Comparison of ENCODE assay signal across 19 cellular contexts in genomic region chr19:13109361-13110098, GRCh38. TPM values are rescaled to one million over a fixed set of nuclear protein-coding genes. Genes with fewer than 3 reads are reported as not detected.
DNase-seq lines count a peak whose midpoint lies in the region; ATAC-seq and TF ChIP-seq lines count a peak whose summit lies in the region.
"Had no signal": no experiment of that assay in that cellular context is flagged by ENCODE, and none has a peak within 500 bp of the region (broad histone marks: within the 10 kb centered on the region; RNA-seq: fewer than 3 reads in every experiment).

No MANE protein-coding gene starts in this region.

- no peak overlapping the region for H3K14ac ChIP-seq in neuronal stem cell (ENCODE audit: low read length)

- no peak overlapping the region for H3K27ac Mint-ChIP-seq in activated T-helper 17 cell treated with anti-CD3 and anti-CD28 coated beads, Interleukin-2, amount 50 U/mL, for 72 hours
- H3K27ac Mint-ChIP-seq: CD4-positive, alpha-beta memory T cell had no signal

- CTCF ChIA-PET in RWPE1 (lab: Yijun Ruan, JAX): interaction anchor here (1.2 kb wide), 1 partner anchor 14 kb away, joined by 3 read pairs; no protein-coding TSS in a partner anchor

- H3K9me3 Mint-ChIP-seq in activated T-helper 17 cell treated with anti-CD3 and anti-CD28 coated beads, Interleukin-2, amount 50 U/mL, for 72 hours: no peaks in the 10 kb centered on the region
- H3K9me3 Mint-ChIP-seq: CD4-positive, alpha-beta memory T cell had no signal

- no CpG with 5 or more reads among the region's 30 CpGs for WGBS in neuronal stem cell (ENCODE audit: extremely low coverage in 2 of 2, insufficient read length in 2 of 2, insufficient replicate concordance in 1 of 2), 2 donors

- no peak for DNase-seq in RWPE1 (ENCODE audit: low spot score)
- DNase-seq in neuronal stem cell (ENCODE audit: low spot score): no peak
- DNase-seq in Ammon's horn (ENCODE audit: low spot score): no peak
- DNase-seq: CD4-positive, alpha-beta memory T cell; DMS153; GF-D8; GM23248; HCEC 1CT; NCI-H1417 treated with DMSO at 0.1 percent for 48 hours; NCI-H187 treated with DMSO at 0.1 percent for 48 hours; NCI-H226; NCI-H524; NCI-H82; OCI-M1; SHP77 treated with DMSO at 0.1 percent for 48 hours had no signal

- peak overlapping the region; percentile 60 for H3K9ac ChIP-seq in neuronal stem cell (ENCODE audit: low read depth, low read length, poor library complexity)
- H3K9ac ChIP-seq: BLaER1, GM23248 had no signal

- no peak overlapping the region for H4K91ac ChIP-seq in neuronal stem cell (ENCODE audit: low read depth, low read length, poor library complexity)

- H3K4me1 ChIP-seq in neuronal stem cell (ENCODE audit: control insufficient read depth in 2 of 2, insufficient read depth in 1 of 2, low read depth in 1 of 2, low read length in 2 of 2): no peaks in the 10 kb centered on the region

- no peak overlapping the region for H2BK5ac ChIP-seq in neuronal stem cell (ENCODE audit: low read length)

- H3K4me1 Mint-ChIP-seq in activated T-helper 17 cell treated with anti-CD3 and anti-CD28 coated beads, Interleukin-2, amount 50 U/mL, for 72 hours: peaks cover 3% of the 10 kb centered on the region

- no peak for ATAC-seq in activated T-helper 17 cell treated with anti-CD3 and anti-CD28 coated beads, Interleukin-2, amount 50 U/mL, for 72 hours (replicated peaks)
- ATAC-seq: SK-N-SH treated with all-trans-retinoic acid at 6 μM for 48 hours had no signal

- no peak overlapping the region for H3K4me3 ChIP-seq in neuronal stem cell (ENCODE audit: low read length in 2 of 2)
- H3K4me3 ChIP-seq: BLaER1, GM23248 had no signal

- H2BK120ac ChIP-seq in neuronal stem cell (ENCODE audit: low read depth, low read length): no peak overlapping the region

- H2AK5ac ChIP-seq in neuronal stem cell (ENCODE audit: low read depth, low read length): no peak overlapping the region

- POLR2A ChIA-PET in RWPE1 (lab: Yijun Ruan, JAX; ENCODE audit: low non-redundant PET): no interaction called here

- peak overlapping the region; percentile 41 for H2BK12ac ChIP-seq in neuronal stem cell (ENCODE audit: low read length)

- no peak overlapping the region for H4K8ac ChIP-seq in neuronal stem cell (ENCODE audit: low read depth, low read length)

- H3K4me3 Mint-ChIP-seq in activated T-helper 17 cell treated with anti-CD3 and anti-CD28 coated beads, Interleukin-2, amount 50 U/mL, for 72 hours: no peak overlapping the region
- H3K4me3 Mint-ChIP-seq: CD4-positive, alpha-beta memory T cell had no signal

- TF ChIP-seq CTCF in RWPE1 (conservative IDR thresholded peaks at IDR 0.05; ENCODE audit: low read depth): no peak

- no peaks in the 10 kb centered on the region for H3K9me3 ChIP-seq in neuronal stem cell (replicated peaks in 1 of 2; ENCODE audit: control insufficient read depth in 2 of 2, insufficient read depth in 1 of 2, low read depth in 1 of 2, low read length in 2 of 2)
- H3K9me3 ChIP-seq: BLaER1 had no signal

- H3K27me3 ChIP-seq in neuronal stem cell (ENCODE audit: control insufficient read depth in 3 of 3, insufficient read depth in 3 of 3, low read depth in 1 of 3, low read length in 3 of 3): no peaks in the 10 kb centered on the region
- H3K27me3 ChIP-seq: BLaER1 had no signal

- no peak overlapping the region for H2BK15ac ChIP-seq in neuronal stem cell (ENCODE audit: low read length)

- H3K23ac ChIP-seq in neuronal stem cell (ENCODE audit: low read depth, low read length, poor library complexity): peak overlapping the region; percentile 55

- no peaks in the 10 kb centered on the region for H3K27me3 Mint-ChIP-seq in activated T-helper 17 cell treated with anti-CD3 and anti-CD28 coated beads, Interleukin-2, amount 50 U/mL, for 72 hours
- H3K27me3 Mint-ChIP-seq: CD4-positive, alpha-beta memory T cell had no signal

- no peak overlapping the region for H3K18ac ChIP-seq in neuronal stem cell (ENCODE audit: low read length)

- H3K4ac ChIP-seq in neuronal stem cell (ENCODE audit: low read length): no peak overlapping the region

- H3K27ac ChIP-seq in RWPE1: peak overlapping the region; percentile 31
- no peak overlapping the region for H3K27ac ChIP-seq in neuronal stem cell (replicated peaks; ENCODE audit: low read length)
- H3K27ac ChIP-seq: BLaER1, GM23248 had no signal

- H3K79me1 ChIP-seq in neuronal stem cell (ENCODE audit: low read depth, low read length): peaks cover 2% of the 10 kb centered on the region

- H3K4me2 ChIP-seq in neuronal stem cell (ENCODE audit: insufficient read depth, low read length, poor library complexity, severe bottlenecking): no peak overlapping the region
- H3K4me2 ChIP-seq: BLaER1 had no signal

- peaks cover 17 to 50% of the 10 kb centered on the region in 2 donors for H3K36me3 ChIP-seq in neuronal stem cell (replicated peaks in 1 of 2; ENCODE audit: control insufficient read depth in 2 of 2, insufficient read depth in 2 of 2, low read length in 2 of 2)

- H3K36me3 Mint-ChIP-seq in activated T-helper 17 cell treated with anti-CD3 and anti-CD28 coated beads, Interleukin-2, amount 50 U/mL, for 72 hours (ENCODE audit: low read depth): peaks cover 74% of the 10 kb centered on the region

- no peak overlapping the region for H2AFZ ChIP-seq in neuronal stem cell (ENCODE audit: low read length)
- H2AFZ ChIP-seq: GM23248 had no signal

RNA-seq across cellular contexts. Expression of gene LYL1, which starts 6.9 kb away (rescaled TPM):
- 1.1 TPM for polyA plus RNA-seq in neuronal stem cell (2013, experiment 1 of 2)
- 1.1 TPM for polyA plus RNA-seq in neuronal stem cell (2013, experiment 2 of 2)
- 1 to 10 TPM; 1.1 to 1.6 TPM for total RNA-seq in activated T-helper 17 cell treated with anti-CD3 and anti-CD28 coated beads, Interleukin-2, amount 50 U/mL, for 72 hours
- total RNA-seq: GM23248, MCF 10A had no signal

RNA-seq across cellular contexts. Expression of gene TRMT1, which starts 7.0 kb away (rescaled TPM):
- polyA plus RNA-seq in neuronal stem cell (2013, experiment 1 of 2): 22.9 TPM
- 24.4 TPM for polyA plus RNA-seq in neuronal stem cell (2013, experiment 2 of 2)
- total RNA-seq in activated T-helper 17 cell treated with anti-CD3 and anti-CD28 coated beads, Interleukin-2, amount 50 U/mL, for 72 hours: 10 to 100 TPM; 66.4 to 83.2 TPM

RNA-seq across cellular contexts. Expression of gene NACC1, which starts 8.5 kb away (rescaled TPM):
- 123 TPM for polyA plus RNA-seq in neuronal stem cell (2013, experiment 1 of 2)
- 121 TPM for polyA plus RNA-seq in neuronal stem cell (2013, experiment 2 of 2)
- total RNA-seq in activated T-helper 17 cell treated with anti-CD3 and anti-CD28 coated beads, Interleukin-2, amount 50 U/mL, for 72 hours: 10 to 100 TPM; 70.8 to 80.6 TPM

RNA-seq across cellular contexts. Expression of gene STX10, which starts 40.6 kb away (rescaled TPM):
- 35.3 TPM for polyA plus RNA-seq in neuronal stem cell (2013, experiment 1 of 2)
- 33.1 TPM for polyA plus RNA-seq in neuronal stem cell (2013, experiment 2 of 2)
- 10 to 100 TPM; 76.4 to 91.3 TPM for total RNA-seq in activated T-helper 17 cell treated with anti-CD3 and anti-CD28 coated beads, Interleukin-2, amount 50 U/mL, for 72 hours

RNA-seq across cellular contexts. Expression of gene IER2, which starts 40.7 kb away (rescaled TPM):
- 64.6 TPM for polyA plus RNA-seq in neuronal stem cell (2013, experiment 1 of 2)
- polyA plus RNA-seq in neuronal stem cell (2013, experiment 2 of 2): 64.5 TPM
- 100 to 1,000 TPM in 1 of 2 donors, 10 to 100 TPM in 1; 85.9 to 140 TPM for total RNA-seq in activated T-helper 17 cell treated with anti-CD3 and anti-CD28 coated beads, Interleukin-2, amount 50 U/mL, for 72 hours
